ENCODE assay signal across 8 cellular contexts in genomic region chr18:76476665-76477561, GRCh38. TPM values are rescaled to one million over a fixed set of nuclear protein-coding genes. Genes with fewer than 3 reads are reported as not detected.
DNase-seq lines count a peak whose midpoint lies in the region; ATAC-seq and TF ChIP-seq lines count a peak whose summit lies in the region.

No MANE protein-coding gene starts in this region.

- peak; percentile 46 for DNase-seq in GF-D8 (lab: John Stamatoyannopoulos, UW)
- no peak for DNase-seq in SK-N-MC (ENCODE audit: low read depth, low spot score)
- peak; percentile 95 for DNase-seq in fibroblast of villous mesenchyme (ENCODE audit: low read depth)
- DNase-seq in renal cortical epithelial cell (ENCODE audit: low read depth), result peak; percentile 97
- no peak for DNase-seq in DMS 273 (lab: John Stamatoyannopoulos, UW; ENCODE audit: unreplicated experiment)
- no peak for DNase-seq in NCI-H2029 treated with DMSO at 0.1 percent for 48 hours (lab: John Stamatoyannopoulos, UW)
- DNase-seq in 8988T, result no peak

- H3K27ac ChIP-seq in SK-N-MC, result peak overlapping the region; percentile 79

- no peaks in the 10 kb centered on the region; the same call in 1 of the 2 replicates for H3K36me3 ChIP-seq in SK-N-MC (ENCODE audit: insufficient read depth, low read length)

- ATAC-seq in HG02759 (IDR thresholded peaks at IDR 0.05; ENCODE audit: unreplicated experiment), result peak; percentile 81

- H3K4me3 ChIP-seq in SK-N-MC (peak overlapping the region; percentile 62), fibroblast of villous mesenchyme (ENCODE audit: low read depth, low read length) (peak overlapping the region; percentile 48)

- H3K9ac ChIP-seq in SK-N-MC (ENCODE audit: insufficient read length), result peak overlapping the region; percentile 14

- H3K9me3 ChIP-seq in SK-N-MC (ENCODE audit: low read depth, low read length), result no peaks in the 10 kb centered on the region

- no peak for TF ChIP-seq CTCF in fibroblast of villous mesenchyme (IDR thresholded peaks at IDR 0.05; ENCODE audit: insufficient read depth, low read depth, low read length)

RNA-seq across cellular contexts. Expression of gene ZNF516, which starts 18.1 kb away (rescaled TPM):
- 50.6 and 53.1 TPM in 2 replicates for total RNA-seq in fibroblast of villous mesenchyme
- total RNA-seq in renal cortical epithelial cell, result 20.5 and 26.7 TPM in 2 replicates

Comparison
In these comparisons a context has a peak if more than half of its experiments do, and no peak if none do; other contexts are left out.
1. DNase-seq: peak in GF-D8 (single experiment), fibroblast of villous mesenchyme (single experiment) and renal cortical epithelial cell (single experiment); none in SK-N-MC (single experiment), DMS 273 (single experiment), NCI-H2029 treated with DMSO at 0.1 percent for 48 hours (single experiment) and 8988T (single experiment).